8 cellular contexts compared by ENCODE assay signal in genomic region chr14:61661471-61661988, GRCh38. TPM values are rescaled to one million over a fixed set of nuclear protein-coding genes. Genes with fewer than 3 reads are reported as not detected.
DNase-seq lines count a peak whose midpoint lies in the region; ATAC-seq and TF ChIP-seq lines count a peak whose summit lies in the region.

No MANE protein-coding gene starts in this region.

- WGBS in prostate gland: 82% methylated on average over 2 of the region's 2 CpGs

- no peak overlapping the region for H3K4me2 ChIP-seq in neural progenitor cell

- H3K27me3 ChIP-seq in GM06990 (replicated peaks; ENCODE audit: control insufficient read depth, insufficient read depth, low read length) (no peaks in the 10 kb centered on the region), neural progenitor cell (no peaks in the 10 kb centered on the region), prostate gland (replicated peaks; ENCODE audit: insufficient read depth) (no peaks in the 10 kb centered on the region)

- H3K9me3 ChIP-seq in neural progenitor cell (ENCODE audit: low read depth) (no peaks in the 10 kb centered on the region), prostate gland (no peaks in the 10 kb centered on the region)

- H4K20me1 ChIP-seq in neural progenitor cell (ENCODE audit: low read depth): no peaks in the 10 kb centered on the region

- H3K27ac ChIP-seq in neural progenitor cell (no peak overlapping the region), prostate gland (no peak overlapping the region)

- no peaks in the 10 kb centered on the region for H3K79me2 ChIP-seq in neural progenitor cell (ENCODE audit: low read depth)

- no peaks in the 10 kb centered on the region for H3F3A ChIP-seq in neural progenitor cell (ENCODE audit: low read depth)

- H3K36me3 Mint-ChIP-seq in HFFc6 (ENCODE audit: low read depth) (no peaks in the 10 kb centered on the region), memory B cell (no peaks in the 10 kb centered on the region), neural progenitor cell (no peaks in the 10 kb centered on the region)

- no peak overlapping the region for H3K9ac ChIP-seq in neural progenitor cell

- no peak overlapping the region for H2AFZ ChIP-seq in neural progenitor cell (replicated peaks)

- H3K9me3 Mint-ChIP-seq in HFFc6 (no peaks in the 10 kb centered on the region), memory B cell (no peaks in the 10 kb centered on the region), neural progenitor cell (no peaks in the 10 kb centered on the region)

- no peaks in the 10 kb centered on the region for H3K4me1 ChIP-seq in neural progenitor cell
- H3K4me1 ChIP-seq in prostate gland (replicated peaks): no peaks in the 10 kb centered on the region

- no peaks in the 10 kb centered on the region for H3K36me3 ChIP-seq in GM06990 (ENCODE audit: control insufficient read depth, insufficient read depth, low read length)
- no peaks in the 10 kb centered on the region for H3K36me3 ChIP-seq in neural progenitor cell
- no peaks in the 10 kb centered on the region for H3K36me3 ChIP-seq in prostate gland

- H3K4me3 Mint-ChIP-seq in HFFc6 (peak overlapping the region; percentile 20), memory B cell (peak overlapping the region; percentile 38), neural progenitor cell (no peak overlapping the region)

- DNase-seq in GM06990 (ENCODE audit: extremely low read depth, insufficient read length): peak; percentile 56
- DNase-seq in HFFc6: peak; percentile 4
- no peak for DNase-seq in memory B cell (ENCODE audit: low spot score in 2 of 2)
- no peak for DNase-seq in SIG-M5 treated with dmso at 0.1 percent for 504 hours (lab: John Stamatoyannopoulos, UW; ENCODE audit: unreplicated experiment)
- DNase-seq in kidney glomerular epithelial cell (lab: John Stamatoyannopoulos, UW): no peak
- DNase-seq in neural progenitor cell (ENCODE audit: low spot score): no peak
- DNase-seq in prostate gland (ENCODE audit: low spot score): no peak

- TF ChIP-seq CTCF in GM06990 (IDR thresholded peaks at IDR 0.05; ENCODE audit: insufficient read depth, low read length, poor library complexity, severe bottlenecking) (no peak), HFFc6 (IDR thresholded peaks at IDR 0.05) (no peak), neural progenitor cell (IDR thresholded peaks at IDR 0.05) (no peak), prostate gland (IDR thresholded peaks at IDR 0.05) (no peak)

- TF ChIP-seq POLR2A in prostate gland (IDR thresholded peaks at IDR 0.05): no peak

- H3K4me1 Mint-ChIP-seq in HFFc6 (ENCODE audit: low read depth) (peaks cover 42% of the 10 kb centered on the region), memory B cell (peaks cover 31% of the 10 kb centered on the region), neural progenitor cell (peaks cover 2% of the 10 kb centered on the region)

- H3K27me3 Mint-ChIP-seq in HFFc6 (ENCODE audit: insufficient read depth): no peaks in the 10 kb centered on the region; the same call in 1 of the 2 replicates
- H3K27me3 Mint-ChIP-seq in memory B cell: no peaks in the 10 kb centered on the region
- H3K27me3 Mint-ChIP-seq in neural progenitor cell (ENCODE audit: insufficient read depth, low read depth): peaks cover 7% of the 10 kb centered on the region

- intact Hi-C loops in prostate gland (cut with DNase I): no loop called here

- peak; percentile 71 for ATAC-seq in SK-N-SH treated with all-trans-retinoic acid at 6 μM for 48 hours
- no peak for ATAC-seq in memory B cell (ENCODE audit: low read depth)

- H3K4me3 ChIP-seq in GM06990 (replicated peaks; ENCODE audit: low read depth, low read length): peak overlapping the region; percentile 34
- H3K4me3 ChIP-seq in neural progenitor cell: no peak overlapping the region
- H3K4me3 ChIP-seq in prostate gland: no peak overlapping the region

- peak overlapping the region; percentile 83 for H3K27ac Mint-ChIP-seq in HFFc6
- H3K27ac Mint-ChIP-seq in memory B cell: peak overlapping the region; percentile 75
- H3K27ac Mint-ChIP-seq in neural progenitor cell: no peak overlapping the region

TF ChIP-seq in SK-N-SH treated with all-trans-retinoic acid at 6 μM for 48 hours, 23 proteins besides CTCF, POLR2A, EP300 and RAD21:
- TF ChIP-seq ZNF70 (CRISPR knock-in tag; IDR thresholded peaks at IDR 0.05): no peak
- no peak for TF ChIP-seq ZFP3 (CRISPR knock-in tag; IDR thresholded peaks at IDR 0.05)
- no peak for TF ChIP-seq GLIS3 (CRISPR knock-in tag; IDR thresholded peaks at IDR 0.05)
- TF ChIP-seq ESRRG (CRISPR knock-in tag; IDR thresholded peaks at IDR 0.05): no peak
- TF ChIP-seq PPARA (CRISPR knock-in tag; IDR thresholded peaks at IDR 0.05; ENCODE audit: borderline replicate concordance): no peak
- no peak for TF ChIP-seq ZNF8 (CRISPR knock-in tag; IDR thresholded peaks at IDR 0.05)
- TF ChIP-seq, protein P1, sequence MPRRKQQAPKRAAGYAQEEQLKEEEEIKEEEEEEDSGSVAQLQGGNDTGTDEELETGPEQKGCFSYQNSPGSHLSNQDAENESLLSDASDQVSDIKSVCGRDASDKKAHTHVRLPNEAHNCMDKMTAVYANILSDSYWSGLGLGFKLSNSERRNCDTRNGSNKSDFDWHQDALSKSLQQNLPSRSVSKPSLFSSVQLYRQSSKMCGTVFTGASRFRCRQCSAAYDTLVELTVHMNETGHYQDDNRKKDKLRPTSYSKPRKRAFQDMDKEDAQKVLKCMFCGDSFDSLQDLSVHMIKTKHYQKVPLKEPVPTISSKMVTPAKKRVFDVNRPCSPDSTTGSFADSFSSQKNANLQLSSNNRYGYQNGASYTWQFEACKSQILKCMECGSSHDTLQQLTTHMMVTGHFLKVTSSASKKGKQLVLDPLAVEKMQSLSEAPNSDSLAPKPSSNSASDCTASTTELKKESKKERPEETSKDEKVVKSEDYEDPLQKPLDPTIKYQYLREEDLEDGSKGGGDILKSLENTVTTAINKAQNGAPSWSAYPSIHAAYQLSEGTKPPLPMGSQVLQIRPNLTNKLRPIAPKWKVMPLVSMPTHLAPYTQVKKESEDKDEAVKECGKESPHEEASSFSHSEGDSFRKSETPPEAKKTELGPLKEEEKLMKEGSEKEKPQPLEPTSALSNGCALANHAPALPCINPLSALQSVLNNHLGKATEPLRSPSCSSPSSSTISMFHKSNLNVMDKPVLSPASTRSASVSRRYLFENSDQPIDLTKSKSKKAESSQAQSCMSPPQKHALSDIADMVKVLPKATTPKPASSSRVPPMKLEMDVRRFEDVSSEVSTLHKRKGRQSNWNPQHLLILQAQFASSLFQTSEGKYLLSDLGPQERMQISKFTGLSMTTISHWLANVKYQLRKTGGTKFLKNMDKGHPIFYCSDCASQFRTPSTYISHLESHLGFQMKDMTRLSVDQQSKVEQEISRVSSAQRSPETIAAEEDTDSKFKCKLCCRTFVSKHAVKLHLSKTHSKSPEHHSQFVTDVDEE (CRISPR knock-in tag; IDR thresholded peaks at IDR 0.05): no peak
- no peak for TF ChIP-seq RARB (CRISPR knock-in tag; IDR thresholded peaks at IDR 0.05)
- TF ChIP-seq ZFP30 (CRISPR knock-in tag; IDR thresholded peaks at IDR 0.05): no peak
- no peak for TF ChIP-seq TCF4 (CRISPR knock-in tag; IDR thresholded peaks at IDR 0.05; ENCODE audit: borderline replicate concordance)
- no peak for TF ChIP-seq TOX (CRISPR knock-in tag; IDR thresholded peaks at IDR 0.05; ENCODE audit: borderline replicate concordance)
- TF ChIP-seq ARNTL (CRISPR knock-in tag; IDR thresholded peaks at IDR 0.05; ENCODE audit: borderline replicate concordance, low read depth): no peak
- TF ChIP-seq, protein P2, sequence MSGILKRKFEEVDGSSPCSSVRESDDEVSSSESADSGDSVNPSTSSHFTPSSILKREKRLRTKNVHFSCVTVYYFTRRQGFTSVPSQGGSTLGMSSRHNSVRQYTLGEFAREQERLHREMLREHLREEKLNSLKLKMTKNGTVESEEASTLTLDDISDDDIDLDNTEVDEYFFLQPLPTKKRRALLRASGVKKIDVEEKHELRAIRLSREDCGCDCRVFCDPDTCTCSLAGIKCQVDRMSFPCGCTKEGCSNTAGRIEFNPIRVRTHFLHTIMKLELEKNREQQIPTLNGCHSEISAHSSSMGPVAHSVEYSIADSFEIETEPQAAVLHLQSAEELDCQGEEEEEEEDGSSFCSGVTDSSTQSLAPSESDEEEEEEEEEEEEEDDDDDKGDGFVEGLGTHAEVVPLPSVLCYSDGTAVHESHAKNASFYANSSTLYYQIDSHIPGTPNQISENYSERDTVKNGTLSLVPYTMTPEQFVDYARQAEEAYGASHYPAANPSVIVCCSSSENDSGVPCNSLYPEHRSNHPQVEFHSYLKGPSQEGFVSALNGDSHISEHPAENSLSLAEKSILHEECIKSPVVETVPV (CRISPR knock-in tag; IDR thresholded peaks at IDR 0.05): no peak
- no peak for TF ChIP-seq OSR1 (CRISPR knock-in tag; IDR thresholded peaks at IDR 0.05)
- TF ChIP-seq, protein P3, sequence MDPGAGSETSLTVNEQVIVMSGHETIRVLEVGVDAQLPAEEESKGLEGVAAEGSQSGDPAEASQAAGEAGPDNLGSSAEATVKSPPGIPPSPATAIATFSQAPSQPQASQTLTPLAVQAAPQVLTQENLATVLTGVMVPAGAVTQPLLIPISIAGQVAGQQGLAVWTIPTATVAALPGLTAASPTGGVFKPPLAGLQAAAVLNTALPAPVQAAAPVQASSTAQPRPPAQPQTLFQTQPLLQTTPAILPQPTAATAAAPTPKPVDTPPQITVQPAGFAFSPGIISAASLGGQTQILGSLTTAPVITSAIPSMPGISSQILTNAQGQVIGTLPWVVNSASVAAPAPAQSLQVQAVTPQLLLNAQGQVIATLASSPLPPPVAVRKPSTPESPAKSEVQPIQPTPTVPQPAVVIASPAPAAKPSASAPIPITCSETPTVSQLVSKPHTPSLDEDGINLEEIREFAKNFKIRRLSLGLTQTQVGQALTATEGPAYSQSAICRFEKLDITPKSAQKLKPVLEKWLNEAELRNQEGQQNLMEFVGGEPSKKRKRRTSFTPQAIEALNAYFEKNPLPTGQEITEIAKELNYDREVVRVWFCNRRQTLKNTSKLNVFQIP (CRISPR knock-in tag; IDR thresholded peaks at IDR 0.05; ENCODE audit: borderline replicate concordance, low read depth): no peak
- TF ChIP-seq CSDC2 (CRISPR knock-in tag; IDR thresholded peaks at IDR 0.05): no peak
- TF ChIP-seq BACH2 (CRISPR knock-in tag; IDR thresholded peaks at IDR 0.05; ENCODE audit: borderline replicate concordance): no peak
- no peak for TF ChIP-seq ZNF565 (CRISPR knock-in tag; conservative IDR thresholded peaks at IDR 0.05; ENCODE audit: low read depth)

RNA-seq across cellular contexts. Expression of gene HIF1A, which starts 33.8 kb away (rescaled TPM):
- total RNA-seq in HFFc6 (2021; fragmentation: NEBNext Ultra II Directional; extraction: Animal tissue kit (Norgen Biotek cat#: 25700)): 100 to 1,000 TPM; 217 to 265 (median 233) TPM
- total RNA-seq in neural progenitor cell (ENCODE audit: low replicate concordance): 185 and 299 TPM in 2 replicates
- 100 to 1,000 TPM in 1 of 2 donors, 10 to 100 TPM in 1; 61.7 to 101 TPM for total RNA-seq in prostate gland

Comparison
In these comparisons a context has a peak if more than half of its experiments do, and no peak if none do; other contexts are left out.
1. DNase-seq: peak in GM06990 (single experiment) and HFFc6 (single experiment); none in memory B cell (0 of 2), SIG-M5 treated with dmso at 0.1 percent for 504 hours (single experiment), kidney glomerular epithelial cell (single experiment), neural progenitor cell (single experiment) and prostate gland (single experiment).